ENCODE assay signal across 15 cellular contexts in genomic region chr10:99444676-99445075, GRCh38. TPM values are rescaled to one million over a fixed set of nuclear protein-coding genes. Genes with fewer than 3 reads are reported as not detected.
DNase-seq lines count a peak whose midpoint lies in the region; ATAC-seq and TF ChIP-seq lines count a peak whose summit lies in the region.
"Had no signal": no experiment of that assay in that cellular context is flagged by ENCODE, and none has a peak within 500 bp of the region (broad histone marks: within the 10 kb centered on the region; RNA-seq: fewer than 3 reads in every experiment).

No MANE protein-coding gene starts in this region.

- H3K36me3 ChIP-seq in GM23338 (ENCODE audit: insufficient read depth): no peaks in the 10 kb centered on the region
- no peaks in the 10 kb centered on the region for H3K36me3 ChIP-seq in neuron (ENCODE audit: insufficient read depth, low read length)
- H3K36me3 ChIP-seq: BLaER1 treated with 17β-estradiol and CSF1 and Interleukin-3, amounts not matched to agents 10 nM and 100 nM had no signal

- H3K9me2 ChIP-seq in GM23338 (ENCODE audit: insufficient read depth): peaks cover 2% of the 10 kb centered on the region; the same call in 1 of the 2 replicates

- no peak for ATAC-seq in GM23338
- no peak for ATAC-seq in GM19328 (IDR thresholded peaks at IDR 0.05; ENCODE audit: unreplicated experiment)

- H3K4me3 ChIP-seq in GM23338 (no peak overlapping the region), neuron (ENCODE audit: low read length) (no peak overlapping the region)
- H3K4me3 ChIP-seq: BLaER1 treated with 17β-estradiol and CSF1 and Interleukin-3, amounts not matched to agents 10 nM and 100 nM had no signal

- no peak for TF ChIP-seq CTCF in GM23338 (conservative IDR thresholded peaks at IDR 0.05; ENCODE audit: low read depth in 2 of 2)
- no peak for TF ChIP-seq CTCF in type B pancreatic cell (conservative IDR thresholded peaks at IDR 0.05)

- no peaks in the 10 kb centered on the region for H3K36me3 Mint-ChIP-seq in GM23338 (ENCODE audit: low read depth)
- H3K36me3 Mint-ChIP-seq in type B pancreatic cell: no peaks in the 10 kb centered on the region
- H3K36me3 Mint-ChIP-seq: CD4-positive, CD25-positive, alpha-beta regulatory T cell had no signal

- no peaks in the 10 kb centered on the region for H3K79me2 ChIP-seq in GM23338 (replicated peaks; ENCODE audit: insufficient read depth)

- H3K4me2 ChIP-seq in GM23338: no peak overlapping the region; the same call in 1 of the 2 replicates
- H3K4me2 ChIP-seq: BLaER1 treated with 17β-estradiol and CSF1 and Interleukin-3, amounts not matched to agents 10 nM and 100 nM had no signal

- no peaks in the 10 kb centered on the region for H3F3A ChIP-seq in GM23338 (replicated peaks; ENCODE audit: low read depth)

- no peak overlapping the region for H3K27ac ChIP-seq in GM23338 (ENCODE audit: low read depth)
- H3K27ac ChIP-seq: BLaER1 treated with 17β-estradiol and CSF1 and Interleukin-3, amounts not matched to agents 10 nM and 100 nM; HL-60 had no signal

- no peak overlapping the region for H3K27ac Mint-ChIP-seq in GM23338
- peak overlapping the region; percentile 42 for H3K27ac Mint-ChIP-seq in type B pancreatic cell
- H3K27ac Mint-ChIP-seq: CD4-positive, CD25-positive, alpha-beta regulatory T cell had no signal

- no peak for DNase-seq in GM23338 (ENCODE audit: low spot score)
- DNase-seq in left kidney (ENCODE audit: low read depth, low spot score): peak; percentile 71
- no peak for DNase-seq in type B pancreatic cell (ENCODE audit: extremely low spot score, unreplicated experiment)
- no peak for DNase-seq in NCI-H128 (lab: John Stamatoyannopoulos, UW; ENCODE audit: unreplicated experiment)
- DNase-seq in DMS53 (lab: John Stamatoyannopoulos, UW): no peak
- DNase-seq: ACHN; Calu3; CD4-positive, CD25-positive, alpha-beta regulatory T cell; DMS 273 treated with DMSO at 0.1 percent for 48 hours; DMS79; H7 had no signal

- H3K4me1 ChIP-seq in GM23338 (ENCODE audit: insufficient read depth): peaks cover 12% of the 10 kb centered on the region; the same call in 1 of the 2 replicates
- peaks cover 3% of the 10 kb centered on the region for H3K4me1 ChIP-seq in neuron (ENCODE audit: insufficient read depth, low read length)

- H3K9me3 ChIP-seq in neuron (ENCODE audit: low read length): no peaks in the 10 kb centered on the region
- H3K9me3 ChIP-seq: BLaER1 treated with 17β-estradiol and CSF1 and Interleukin-3, amounts not matched to agents 10 nM and 100 nM had no signal

- H4K20me1 ChIP-seq in GM23338 (replicated peaks; ENCODE audit: insufficient read depth): no peaks in the 10 kb centered on the region
- H4K20me1 ChIP-seq: BLaER1 treated with 17β-estradiol and CSF1 and Interleukin-3, amounts not matched to agents 10 nM and 100 nM had no signal

- H3K4me1 Mint-ChIP-seq in GM23338 (peaks cover 10% of the 10 kb centered on the region), type B pancreatic cell (ENCODE audit: unreplicated experiment) (peaks cover 5% of the 10 kb centered on the region)
- H3K4me1 Mint-ChIP-seq: CD4-positive, CD25-positive, alpha-beta regulatory T cell had no signal

- no peaks in the 10 kb centered on the region for H3K27me3 ChIP-seq in GM23338 (ENCODE audit: insufficient read depth)
- peaks cover 23% of the 10 kb centered on the region for H3K27me3 ChIP-seq in neuron (ENCODE audit: insufficient read depth, low read length)
- H3K27me3 ChIP-seq: BLaER1 treated with 17β-estradiol and CSF1 and Interleukin-3, amounts not matched to agents 10 nM and 100 nM had no signal

- H3K9me3 Mint-ChIP-seq in GM23338 (no peaks in the 10 kb centered on the region), type B pancreatic cell (no peaks in the 10 kb centered on the region)

- H2AFZ ChIP-seq in GM23338 (peak overlapping the region; percentile 75; the same call in 1 of the 2 replicates), neuron (ENCODE audit: low read depth, low read length) (peak overlapping the region; percentile 49)

- H3K27me3 Mint-ChIP-seq in GM23338 (ENCODE audit: insufficient read depth, low read depth, poor library complexity): no peaks in the 10 kb centered on the region
- H3K27me3 Mint-ChIP-seq in type B pancreatic cell: peaks cover 67% of the 10 kb centered on the region

- no peak overlapping the region for H3K4me3 Mint-ChIP-seq in GM23338
- no peak overlapping the region for H3K4me3 Mint-ChIP-seq in type B pancreatic cell
- H3K4me3 Mint-ChIP-seq: CD4-positive, CD25-positive, alpha-beta regulatory T cell had no signal

TF ChIP-seq in GM23338, 12 proteins besides CTCF, POLR2A, EP300 and RAD21 (continues in another document):
- no peak for TF ChIP-seq ZNF462 (CRISPR knock-in tag; IDR thresholded peaks at IDR 0.05)

RNA-seq across cellular contexts. Expression of gene GOT1, which starts 14.3 kb away (rescaled TPM):
- 29.4 and 36.8 TPM in 2 replicates for total RNA-seq in GM23338 (2014; rRNA removed; shearing (Covaris generic))
- 31.8 and 37.7 TPM in 2 replicates for polyA plus RNA-seq in GM23338 (2016; fragmentation: Nextera tagmentation; extraction: Ambion mirVana)
- 50.9 and 57.6 TPM in 2 replicates for total RNA-seq in type B pancreatic cell (ENCODE audit: low replicate concordance)
